Comparison of ENCODE assay signal across 16 cellular contexts in the genomic region with DNA sequence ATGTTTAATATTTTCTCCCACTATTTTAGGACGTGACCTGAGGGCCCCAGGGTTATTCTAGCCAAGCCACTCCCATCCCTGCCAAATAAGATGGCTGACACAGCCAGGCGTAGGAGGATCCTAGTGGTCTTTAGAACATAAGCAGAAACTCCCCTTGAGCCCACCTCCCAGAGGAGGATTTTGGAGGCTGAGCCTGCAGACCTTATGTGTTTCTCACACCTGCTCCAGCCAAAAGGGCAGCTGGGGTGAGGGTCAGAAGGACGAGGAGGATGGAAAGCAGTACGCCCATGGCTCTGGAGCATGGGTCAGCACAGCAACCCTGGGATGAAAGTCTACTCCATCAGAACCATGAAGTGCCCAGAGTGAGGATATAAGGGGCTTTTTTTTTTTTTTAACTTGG. TPM values are rescaled to one million over a fixed set of nuclear protein-coding genes. Genes with fewer than 3 reads are reported as not detected.
DNase-seq lines count a peak whose midpoint lies in the region; ATAC-seq and TF ChIP-seq lines count a peak whose summit lies in the region.
"Had no signal": no experiment of that assay in that cellular context is flagged by ENCODE, and none has a peak within 500 bp of the region (broad histone marks: within the 10 kb centered on the region; RNA-seq: fewer than 3 reads in every experiment).

No MANE protein-coding gene starts in this region.

- intact Hi-C loops in heart left ventricle (cut with DNase I) = no loop called here
- intact Hi-C loops in gastrocnemius medialis (cut with DNase I; ENCODE audit: low total_unique reads) = no loop called here

- H3K9me3 Mint-ChIP-seq in memory B cell = no peaks in the 10 kb centered on the region
- H3K9me3 Mint-ChIP-seq: CD8-positive, alpha-beta memory T cell had no signal

- H3K27me3 ChIP-seq in right atrium auricular region = no peaks in the 10 kb centered on the region
- no peaks in the 10 kb centered on the region for H3K27me3 ChIP-seq in heart left ventricle
- H3K27me3 ChIP-seq in gastrocnemius medialis = no peaks in the 10 kb centered on the region
- H3K27me3 ChIP-seq: BLaER1 had no signal

- ATAC-seq in heart left ventricle (no peak), memory B cell (ENCODE audit: low read depth) (no peak), gastrocnemius medialis (no peak), HG03039 (IDR thresholded peaks at IDR 0.05; ENCODE audit: unreplicated experiment) (no peak)

- H3K27ac ChIP-seq in right atrium auricular region = no peak overlapping the region
- peak overlapping the region in 5 of 12 donors; percentile 3 to 72 (median 19) for H3K27ac ChIP-seq in heart left ventricle
- H3K27ac ChIP-seq in gastrocnemius medialis = peak overlapping the region; percentile 72 to 85 (median 78)
- H3K27ac ChIP-seq: BLaER1 had no signal

- H3K27me3 Mint-ChIP-seq in memory B cell = no peaks in the 10 kb centered on the region

- TF ChIP-seq POLR2A in heart left ventricle (IDR thresholded peaks at IDR 0.05) = no peak
- no peak for TF ChIP-seq POLR2A in gastrocnemius medialis (IDR thresholded peaks at IDR 0.05)

- H3K4me1 ChIP-seq in right atrium auricular region = peaks cover 0 to 52% of the 10 kb centered on the region in 2 donors
- H3K4me1 ChIP-seq in heart left ventricle = peaks cover 3 to 68% (median 43%) of the 10 kb centered on the region in 12 donors
- H3K4me1 ChIP-seq in gastrocnemius medialis = peaks cover 62% of the 10 kb centered on the region in 2 donors
- H3K4me1 ChIP-seq: HAP-1 had no signal

- peaks cover 32% of the 10 kb centered on the region for H3K36me3 Mint-ChIP-seq in memory B cell
- H3K36me3 Mint-ChIP-seq: CD8-positive, alpha-beta memory T cell had no signal

- no peak for TF ChIP-seq CTCF in right atrium auricular region (IDR thresholded peaks at IDR 0.05)
- TF ChIP-seq CTCF in heart left ventricle (IDR thresholded peaks at IDR 0.05) = no peak
- TF ChIP-seq CTCF in gastrocnemius medialis (IDR thresholded peaks at IDR 0.05 in 4 of 5, conservative IDR thresholded peaks at IDR 0.05 in 1 of 5) = no peak

- no peak overlapping the region for H3K4me3 Mint-ChIP-seq in memory B cell
- H3K4me3 Mint-ChIP-seq: CD8-positive, alpha-beta memory T cell had no signal

- H3K27ac Mint-ChIP-seq in memory B cell = peak overlapping the region; percentile 37
- H3K27ac Mint-ChIP-seq: CD8-positive, alpha-beta memory T cell had no signal

- H3K9me3 ChIP-seq in right atrium auricular region (no peaks in the 10 kb centered on the region), heart left ventricle (peaks cover 0 to under 1% (median 0%) of the 10 kb centered on the region in 12 donors), gastrocnemius medialis (no peaks in the 10 kb centered on the region)
- H3K9me3 ChIP-seq: BLaER1, Caco-2, HAP-1 had no signal

- WGBS in heart left ventricle, 4 donors = 50 to 66% (median 56%) methylated on average over 4 of the region's 4 CpGs

- H3K36me3 ChIP-seq in right atrium auricular region (peaks cover 11% of the 10 kb centered on the region), heart left ventricle (peaks cover 0 to 33% (median 20%) of the 10 kb centered on the region in 9 donors), gastrocnemius medialis (peaks cover 0 to 4% of the 10 kb centered on the region in 2 donors)

- no peak overlapping the region for H3K4me3 ChIP-seq in right atrium auricular region
- H3K4me3 ChIP-seq in heart left ventricle = no peak overlapping the region
- no peak overlapping the region for H3K4me3 ChIP-seq in gastrocnemius medialis
- H3K4me3 ChIP-seq: BLaER1, HAP-1 had no signal

- DNase-seq in right atrium auricular region (ENCODE audit: low spot score) = peak; percentile 55
- DNase-seq in heart left ventricle = no peak
- no peak for DNase-seq in memory B cell (ENCODE audit: low spot score in 2 of 2)
- no peak for DNase-seq in gastrocnemius medialis
- no peak for DNase-seq in NCI-H1048 (lab: John Stamatoyannopoulos, UW)
- no peak for DNase-seq in NOMO-1 treated with dmso at 0.1 percent for 144 hours (lab: John Stamatoyannopoulos, UW; ENCODE audit: unreplicated experiment)
- DNase-seq: 8988T; AML-193; Caco-2; CD8-positive, alpha-beta memory T cell; DMS53; GF-D8; GOT3 had no signal

- in situ Hi-C loops in gastrocnemius medialis (cut with MboI; ENCODE audit: low sequenced_read_pairs in 4 of 4) = no loop called here

- peaks cover 41% of the 10 kb centered on the region for H3K4me1 Mint-ChIP-seq in memory B cell
- H3K4me1 Mint-ChIP-seq: CD8-positive, alpha-beta memory T cell had no signal

RNA-seq across cellular contexts. Expression of a gene that starts 39.9 kb away (rescaled TPM):
- total RNA-seq in right atrium auricular region (100 to 1,000 TPM; 126 to 130 TPM), heart left ventricle (100 to 1,000 TPM; 225 to 434 (median 349) TPM), gastrocnemius medialis (100 to 1,000 TPM; 157 to 572 (median 272) TPM)
- 100 to 1,000 TPM; 253 to 308 TPM for polyA plus RNA-seq in heart left ventricle

RNA-seq across cellular contexts. Expression of a gene that starts 56.8 kb away (rescaled TPM):
- total RNA-seq in right atrium auricular region (not detected), heart left ventricle (under 1 TPM in 2 of 9 donors, not detected in 7; 0.20 to 0.25 TPM), gastrocnemius medialis (not detected)
- not detected for polyA plus RNA-seq in heart left ventricle
- total RNA-seq: Caco-2; CD8-positive, alpha-beta memory T cell had no signal
- polyA plus RNA-seq: CD8-positive, alpha-beta memory T cell had no signal

Comparison
In these comparisons a context has a peak if more than half of its experiments do, and no peak if none do; other contexts are left out.
1. H3K27ac ChIP-seq: peak in gastrocnemius medialis (4 of 4); none in right atrium auricular region (0 of 2).